Comparison of ENCODE assay signal across 8 cellular contexts in the genomic region with DNA sequence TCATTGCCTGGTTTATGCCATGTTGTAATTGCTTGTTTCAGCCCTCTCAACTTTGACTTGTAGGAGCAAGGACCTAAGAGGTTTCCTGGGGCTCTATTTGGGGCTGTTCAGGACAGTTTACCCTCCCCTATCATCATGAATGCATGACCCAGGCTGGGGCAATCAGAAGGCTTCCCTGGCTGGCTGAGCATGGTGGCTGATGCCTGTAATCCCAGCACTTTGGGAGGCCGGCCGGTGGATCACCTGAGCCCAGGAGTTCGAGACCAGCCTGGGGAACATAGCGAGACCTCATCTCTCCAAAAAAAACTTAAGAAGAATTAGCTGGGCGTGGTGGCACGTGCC.
DNase-seq lines count a peak whose midpoint lies in the region; ATAC-seq and TF ChIP-seq lines count a peak whose summit lies in the region.

No MANE protein-coding gene starts in this region.

- H3K9me3 Mint-ChIP-seq in stimulated activated naive CD8-positive, alpha-beta T cell treated with anti-CD3 and anti-CD28 coated beads, Interleukin-15, Interleukin-2, amounts not matched to agents 100 ng/mL and 50 ng/mL, for 24 hours, result no peaks in the 10 kb centered on the region

- no peaks in the 10 kb centered on the region for H3K9me3 ChIP-seq in muscle layer of colon (ENCODE audit: low read length)

- H3K27ac ChIP-seq in muscle layer of colon (ENCODE audit: low read depth, low read length), result peak overlapping the region; percentile 50

- ATAC-seq in stimulated activated naive CD8-positive, alpha-beta T cell treated with anti-CD3 and anti-CD28 coated beads, Interleukin-15, Interleukin-2, amounts not matched to agents 100 U/mL and 50 U/mL, for 24 hours, result no peak
- ATAC-seq in HG03439 (IDR thresholded peaks at IDR 0.05; ENCODE audit: unreplicated experiment) (no peak), HG03045 (IDR thresholded peaks at IDR 0.05; ENCODE audit: unreplicated experiment) (no peak)

- peak overlapping the region; percentile 58 for H3K27ac Mint-ChIP-seq in stimulated activated naive CD8-positive, alpha-beta T cell treated with anti-CD3 and anti-CD28 coated beads, Interleukin-15, Interleukin-2, amounts not matched to agents 100 ng/mL and 50 ng/mL, for 24 hours

- TF ChIP-seq CTCF in choroid plexus epithelial cell (conservative IDR thresholded peaks at IDR 0.05; ENCODE audit: low read depth, low read length), result no peak

- H3K36me3 Mint-ChIP-seq in stimulated activated naive CD8-positive, alpha-beta T cell treated with anti-CD3 and anti-CD28 coated beads, Interleukin-15, Interleukin-2, amounts not matched to agents 100 ng/mL and 50 ng/mL, for 24 hours (ENCODE audit: low read depth), result no peaks in the 10 kb centered on the region

- peaks cover 9% of the 10 kb centered on the region for H3K4me1 ChIP-seq in muscle layer of colon (ENCODE audit: insufficient read depth, low read length)

- H3K4me1 Mint-ChIP-seq in stimulated activated naive CD8-positive, alpha-beta T cell treated with anti-CD3 and anti-CD28 coated beads, Interleukin-15, Interleukin-2, amounts not matched to agents 100 ng/mL and 50 ng/mL, for 24 hours (ENCODE audit: low read depth), result peaks cover 19% of the 10 kb centered on the region

- no peak for DNase-seq in stimulated activated naive CD8-positive, alpha-beta T cell treated with anti-CD3 and anti-CD28 coated beads, Interleukin-15, Interleukin-2, amounts not matched to agents 100 U/mL and 50 U/mL, for 24 hours
- DNase-seq in choroid plexus epithelial cell (ENCODE audit: low read depth) (no peak), NCI-H446 (lab: John Stamatoyannopoulos, UW) (no peak), LoVo (ENCODE audit: low spot score) (no peak)

- H3K36me3 ChIP-seq in muscle layer of colon (ENCODE audit: insufficient read depth, low read length), result no peaks in the 10 kb centered on the region

- peak overlapping the region; percentile 56 for H3K4me3 Mint-ChIP-seq in stimulated activated naive CD8-positive, alpha-beta T cell treated with anti-CD3 and anti-CD28 coated beads, Interleukin-15, Interleukin-2, amounts not matched to agents 100 ng/mL and 50 ng/mL, for 24 hours

- no peaks in the 10 kb centered on the region for H3K27me3 Mint-ChIP-seq in stimulated activated naive CD8-positive, alpha-beta T cell treated with anti-CD3 and anti-CD28 coated beads, Interleukin-15, Interleukin-2, amounts not matched to agents 100 ng/mL and 50 ng/mL, for 24 hours

- H3K4me3 ChIP-seq in choroid plexus epithelial cell (ENCODE audit: low read depth, low read length) (peak overlapping the region; percentile 38), muscle layer of colon (ENCODE audit: low read depth in 1 of 2, low read length in 2 of 2) (peak overlapping the region in 1 of 2 donors; percentile 61)

- H3K9ac ChIP-seq in muscle layer of colon (ENCODE audit: low read length), result peak overlapping the region; percentile 19

- H3K27me3 ChIP-seq in muscle layer of colon (ENCODE audit: control insufficient read depth in 1 of 2, insufficient read depth in 2 of 2, low read length in 2 of 2), result no peaks in the 10 kb centered on the region
